2 cellular contexts compared by ENCODE assay signal in genomic region chr9:108282872-108283271, GRCh38.
TF ChIP-seq lines count a peak whose summit lies in the region.

No MANE protein-coding gene starts in this region.

TF ChIP-seq in IMR-90, 13 proteins besides CTCF, POLR2A, EP300 and RAD21:
- no peak for TF ChIP-seq FOS (IDR thresholded peaks at IDR 0.05; ENCODE audit: low read depth, low read length)
- no peak for TF ChIP-seq CHD1 (IDR thresholded peaks at IDR 0.05; ENCODE audit: low read depth, low read length)
- no peak for TF ChIP-seq MAZ (IDR thresholded peaks at IDR 0.05; ENCODE audit: borderline replicate concordance, low read depth, low read length)
- TF ChIP-seq MXI1 (IDR thresholded peaks at IDR 0.05; ENCODE audit: borderline replicate concordance, low read depth, low read length), result no peak
- TF ChIP-seq SMC3 (IDR thresholded peaks at IDR 0.05; ENCODE audit: low read depth, low read length), result no peak
- no peak for TF ChIP-seq CEBPB (IDR thresholded peaks at IDR 0.05; ENCODE audit: low read depth, low read length)
- no peak for TF ChIP-seq ELK1 (IDR thresholded peaks at IDR 0.05; ENCODE audit: borderline replicate concordance, low read depth, low read length)
- no peak for TF ChIP-seq RFX5 (IDR thresholded peaks at IDR 0.05; ENCODE audit: low read depth, low read length)
- TF ChIP-seq MAFK (IDR thresholded peaks at IDR 0.05; ENCODE audit: low read depth, low read length), result no peak
- no peak for TF ChIP-seq NFE2L2 (IDR thresholded peaks at IDR 0.05; ENCODE audit: low read depth, low read length)
- TF ChIP-seq RCOR1 (IDR thresholded peaks at IDR 0.05; ENCODE audit: insufficient replicate concordance, low read length), result no peak
- no peak for TF ChIP-seq USF2 (IDR thresholded peaks at IDR 0.05; ENCODE audit: low read depth, low read length)
- TF ChIP-seq BHLHE40 (IDR thresholded peaks at IDR 0.05; ENCODE audit: low read depth, low read length), result no peak
TF ChIP-seq in IMR-90: peak in this region for 0.

TF ChIP-seq in K562, 482 proteins besides CTCF, POLR2A, EP300 and RAD21:
- TF ChIP-seq ATF1 (CRISPR knock-in tag; IDR thresholded peaks at IDR 0.05), result no peak
- TF ChIP-seq ATF1 (tag; IDR thresholded peaks at IDR 0.05), result 0 out of 2 replicates have a peak, but pooled peaks have one; percentile 20
- TF ChIP-seq PTRF (tag; IDR thresholded peaks at IDR 0.05), result no peak
- peak; percentile 51; the same call in 1 of the 2 replicates for TF ChIP-seq CREM (IDR thresholded peaks at IDR 0.05; ENCODE audit: low read depth)
TF ChIP-seq in K562: peak in this region for 2.
